1 cellular context compared by ENCODE assay signal in genomic region chr11:66459138-66459778, GRCh38.
TF ChIP-seq lines count a peak whose summit lies in the region.

No MANE protein-coding gene starts in this region.

TF ChIP-seq in GM12878, 131 proteins besides CTCF, POLR2A, EP300 and RAD21:
- TF ChIP-seq ATF2 (IDR thresholded peaks at IDR 0.05; ENCODE audit: low read length) = no peak
- peak; percentile 55 for TF ChIP-seq ATF7 (IDR thresholded peaks at IDR 0.05; ENCODE audit: low read depth)
- no peak for TF ChIP-seq KLF5 (IDR thresholded peaks at IDR 0.05; ENCODE audit: partially characterized antibody)
- TF ChIP-seq TCF7 (IDR thresholded peaks at IDR 0.05; ENCODE audit: borderline replicate concordance) = no peak
- TF ChIP-seq RUNX3 (IDR thresholded peaks at IDR 0.05; ENCODE audit: low read length) = peak; percentile 74
- no peak for TF ChIP-seq SUZ12 (IDR thresholded peaks at IDR 0.05; ENCODE audit: unreplicated experiment)
- peak; percentile 35 to 52; a peak in 2 of 4 replicates for TF ChIP-seq BHLHE40 (IDR thresholded peaks at IDR 0.05; ENCODE audit: borderline replicate concordance in 1 of 2, low read depth in 2 of 2, low read length in 1 of 2)
- TF ChIP-seq IRF4 (IDR thresholded peaks at IDR 0.05; ENCODE audit: low read depth, low read length) = no peak
- TF ChIP-seq HDGF (IDR thresholded peaks at IDR 0.05) = no peak
- no peak for TF ChIP-seq NFYA (IDR thresholded peaks at IDR 0.05; ENCODE audit: borderline replicate concordance, low read depth, low read length)
- peak; percentile 31; the same call in 1 of the 2 replicates for TF ChIP-seq EED (IDR thresholded peaks at IDR 0.05; ENCODE audit: low read depth)
- peak; percentile 40; the same call in 1 of the 2 replicates for TF ChIP-seq GATAD2B (conservative IDR thresholded peaks at IDR 0.05; ENCODE audit: low read depth)
- no peak for TF ChIP-seq SRF (IDR thresholded peaks at IDR 0.05; ENCODE audit: low read depth in 2 of 2, low read length in 2 of 2)
- 0 out of 2 replicates have a peak, but pooled peaks have one; percentile 36 for TF ChIP-seq DPF2 (IDR thresholded peaks at IDR 0.05)
- peak; percentile 81 for TF ChIP-seq IKZF1 (conservative IDR thresholded peaks at IDR 0.05)
- peak; percentile 52; the same call in 1 of the 2 replicates for TF ChIP-seq NBN (IDR thresholded peaks at IDR 0.05)
- TF ChIP-seq SPI1 (IDR thresholded peaks at IDR 0.05; ENCODE audit: borderline replicate concordance, insufficient read depth, low read depth, low read length) = peak; percentile 77
- peak; percentile 88 for TF ChIP-seq MEF2B (IDR thresholded peaks at IDR 0.05; ENCODE audit: partially characterized antibody, poor library complexity, severe bottlenecking)
- TF ChIP-seq CREM (IDR thresholded peaks at IDR 0.05; ENCODE audit: low read depth) = 0 out of 2 replicates have a peak, but pooled peaks have one; percentile 8
- TF ChIP-seq TCF12 (IDR thresholded peaks at IDR 0.05; ENCODE audit: low read depth, low read length) = peak; percentile 9; the same call in 1 of the 2 replicates
- TF ChIP-seq CREB1 (IDR thresholded peaks at IDR 0.05; ENCODE audit: low read depth) = no peak
- TF ChIP-seq MLLT1 (IDR thresholded peaks at IDR 0.05) = no peak
- peak; percentile 52 for TF ChIP-seq RELB (IDR thresholded peaks at IDR 0.05; ENCODE audit: low read depth)
- no peak for TF ChIP-seq TARDBP (IDR thresholded peaks at IDR 0.05; ENCODE audit: borderline replicate concordance)
- peak; percentile 93 for TF ChIP-seq NR2F1 (conservative IDR thresholded peaks at IDR 0.05)
- TF ChIP-seq CEBPZ (IDR thresholded peaks at IDR 0.05; ENCODE audit: low read depth, low read length) = no peak
- TF ChIP-seq RFX5 (IDR thresholded peaks at IDR 0.05; ENCODE audit: low read depth, low read length) = no peak
- TF ChIP-seq SREBF2 (IDR thresholded peaks at IDR 0.05; ENCODE audit: low read length) = no peak
- TF ChIP-seq MTA2 (IDR thresholded peaks at IDR 0.05; ENCODE audit: low read depth) = peak; percentile 51; the same call in 1 of the 2 replicates
- peak; percentile 77 to 88 for TF ChIP-seq IKZF2 (IDR thresholded peaks at IDR 0.05)
